ENCODE assay signal across 11 cellular contexts in the genomic region with DNA sequence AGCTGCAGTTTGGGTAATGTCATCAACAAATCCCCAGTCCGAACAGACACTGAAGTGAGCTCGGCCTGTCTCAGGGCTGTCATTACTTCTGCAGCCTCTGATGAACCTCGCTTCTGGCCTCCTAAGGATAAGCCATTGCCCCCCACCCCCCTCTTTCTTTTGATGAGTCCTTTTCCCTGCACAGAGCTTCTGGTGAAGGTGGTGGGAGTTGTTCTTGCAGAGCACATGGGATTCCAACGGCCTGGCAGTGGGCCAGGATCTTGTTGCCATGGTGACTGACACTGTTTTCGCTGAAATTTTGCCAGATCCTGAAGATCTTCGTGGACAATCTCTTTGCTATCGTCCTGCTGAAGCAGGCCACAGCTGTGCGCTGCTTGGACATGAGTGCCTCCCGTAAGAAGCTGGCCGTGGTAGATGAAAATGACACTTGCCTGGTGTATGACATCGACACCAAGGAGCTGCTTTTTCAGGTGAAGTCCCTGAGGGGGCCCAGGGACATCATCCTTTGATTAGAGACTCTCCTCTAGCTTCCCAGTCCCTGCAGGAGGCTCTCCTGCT. TPM values are rescaled to one million over a fixed set of nuclear protein-coding genes. Genes with fewer than 3 reads are reported as not detected.
A peak's percentile ranks its signal among the peaks of the same experiment; 100 is the strongest.
DNase-seq lines count a peak whose midpoint lies in the region; ATAC-seq and TF ChIP-seq lines count a peak whose summit lies in the region.
"Not testable (repeated sequence)": the region's sequence is repeated elsewhere in the genome, so short reads cannot be mapped to it uniquely, and the experiment has no call there.
"Had no signal": no experiment of that assay in that cellular context is flagged by ENCODE, and none has a peak within 500 bp of the region (broad histone marks: within the 10 kb centered on the region; RNA-seq: fewer than 3 reads in every experiment).

No MANE protein-coding gene starts in this region.

- not testable (repeated sequence) for H3K4me1 ChIP-seq in SJCRH30
- H3K4me1 ChIP-seq in lower lobe of right lung (peaks cover 37% of the 10 kb centered on the region), tibial nerve (peaks cover 0 to 41% (median 20%) of the 10 kb centered on the region in 4 donors)

- TF ChIP-seq CTCF in cardiac fibroblast (IDR thresholded peaks at IDR 0.05; ENCODE audit: low read depth, low read length); fibroblast of the aortic adventitia (IDR thresholded peaks at IDR 0.05; ENCODE audit: insufficient read depth, low read length); lower lobe of right lung (IDR thresholded peaks at IDR 0.05); tibial nerve (IDR thresholded peaks at IDR 0.05): not testable (repeated sequence)

- peaks cover 32% of the 10 kb centered on the region for H3K36me3 Mint-ChIP-seq in activated naive CD4-positive, alpha-beta T cell treated with anti-CD3 and anti-CD28 coated beads, Interleukin-2, amount 10 ng/mL, durations not matched to agents 7 days and 5 days

- not testable (repeated sequence) for H3K4me3 Mint-ChIP-seq in activated naive CD4-positive, alpha-beta T cell treated with anti-CD3 and anti-CD28 coated beads, Interleukin-2, amount 10 ng/mL, durations not matched to agents 7 days and 5 days

- H3K36me3 ChIP-seq in SJCRH30: not testable (repeated sequence)
- peaks cover 56% of the 10 kb centered on the region for H3K36me3 ChIP-seq in lower lobe of right lung
- H3K36me3 ChIP-seq in tibial nerve: peaks cover 0 to 55% (median 7%) of the 10 kb centered on the region in 3 donors

- not testable (repeated sequence) for H3K9me3 Mint-ChIP-seq in activated naive CD4-positive, alpha-beta T cell treated with anti-CD3 and anti-CD28 coated beads, Interleukin-2, amount 10 ng/mL, durations not matched to agents 7 days and 5 days

- H3K4me1 Mint-ChIP-seq in activated naive CD4-positive, alpha-beta T cell treated with anti-CD3 and anti-CD28 coated beads, Interleukin-2, amount 10 ng/mL, durations not matched to agents 7 days and 5 days: peaks cover 20% of the 10 kb centered on the region

- not testable (repeated sequence) for H3K4me3 ChIP-seq in SJCRH30; cardiac fibroblast (replicated peaks in 1 of 2; ENCODE audit: low read depth in 2 of 2, low read length in 2 of 2); fibroblast of the aortic adventitia (ENCODE audit: low read depth, low read length); lower lobe of right lung; tibial nerve

- not testable (repeated sequence) for H3K27me3 Mint-ChIP-seq in activated naive CD4-positive, alpha-beta T cell treated with anti-CD3 and anti-CD28 coated beads, Interleukin-2, amount 10 ng/mL, durations not matched to agents 7 days and 5 days

- intact Hi-C loops in lower lobe of right lung (cut with DNase I); posterior cingulate gyrus (cut with DNase I): not testable (repeated sequence)

- not testable (repeated sequence) for TF ChIP-seq EP300 in tibial nerve (IDR thresholded peaks at IDR 0.05)

- not testable (repeated sequence) for H3K27ac ChIP-seq in SJCRH30
- H3K27ac ChIP-seq in lower lobe of right lung (peak overlapping the region; percentile 53), tibial nerve (peak overlapping the region in 3 of 4 donors; percentile 47 to 77 (median 74))

- not testable (repeated sequence) for H3K27me3 ChIP-seq in SJCRH30; lower lobe of right lung (ENCODE audit: low read depth); tibial nerve

- CTCF ChIA-PET in activated naive CD4-positive, alpha-beta T cell treated with anti-CD3 and anti-CD28 coated beads, Interleukin-2, amount 10 ng/mL, durations not matched to agents 7 days and 5 days (lab: Charles Lee): interaction anchor here (1.1 to 2.0 kb wide), 3 partner anchors 9 to 146 kb away, joined by 3 to 8 read pairs (median 3); no protein-coding TSS in a partner anchor

- TF ChIP-seq POLR2A in tibial nerve (IDR thresholded peaks at IDR 0.05): not testable (repeated sequence)

- not testable (repeated sequence) for H3K9me3 ChIP-seq in SJCRH30 (replicated peaks); lower lobe of right lung; tibial nerve

- ATAC-seq in lower lobe of right lung: not testable (repeated sequence)

- DNase-seq in DMS 273 (lab: John Stamatoyannopoulos, UW; ENCODE audit: unreplicated experiment) (peak; percentile 37), SJCRH30 (peak; percentile 20 to 29), cardiac fibroblast (ENCODE audit: low read depth in 2 of 2) (peak; percentile 66 to 68), fibroblast of the aortic adventitia (ENCODE audit: low read depth) (peak; percentile 19), posterior cingulate gyrus (peak in 8 of 10 donors; percentile 18 to 92 (median 47)), tibial nerve (ENCODE audit: low spot score in 2 of 2) (peak; percentile 25 to 38)
- DNase-seq in activated naive CD4-positive, alpha-beta T cell treated with anti-CD3 and anti-CD28 coated beads, Interleukin-2, amount 10 ng/mL, durations not matched to agents 7 days and 5 days; lower lobe of right lung: not testable (repeated sequence)

- 33 to 54% methylated on average over 4 to 6 of the region's 11 CpGs for WGBS in tibial nerve, 2 donors

- H3K27ac Mint-ChIP-seq in activated naive CD4-positive, alpha-beta T cell treated with anti-CD3 and anti-CD28 coated beads, Interleukin-2, amount 10 ng/mL, durations not matched to agents 7 days and 5 days: peak overlapping the region; percentile 88

RNA-seq across cellular contexts. Expression of gene IFT122, which starts 41.3 kb away (rescaled TPM):
- total RNA-seq in SJCRH30 (2014; rRNA removed; shearing (Covaris generic)): 15.7 and 18.1 TPM in 2 replicates
- 21.4 and 38.0 TPM in 2 replicates for total RNA-seq in fibroblast of the aortic adventitia (ENCODE audit: low replicate concordance)
- total RNA-seq in lower lobe of right lung: 29.9 TPM
- 10 to 100 TPM; 36.6 to 74.4 (median 43.3) TPM for total RNA-seq in tibial nerve

RNA-seq across cellular contexts. Expression of gene MBD4, which starts 41.6 kb away (rescaled TPM):
- 29.6 and 36.7 TPM in 2 replicates for total RNA-seq in SJCRH30 (2014; rRNA removed; shearing (Covaris generic))
- total RNA-seq in fibroblast of the aortic adventitia (ENCODE audit: low replicate concordance) (28.9 and 34.9 TPM in 2 replicates), lower lobe of right lung (38.8 TPM), tibial nerve (10 to 100 TPM; 15.5 to 42.0 (median 32.8) TPM)

RNA-seq across cellular contexts. Expression of gene RHO, which starts 47.1 kb away (rescaled TPM):
- not detected in 2 replicates for total RNA-seq in SJCRH30 (2014; rRNA removed; shearing (Covaris generic))
- total RNA-seq in fibroblast of the aortic adventitia (ENCODE audit: low replicate concordance): not detected in 2 replicates
- total RNA-seq in lower lobe of right lung: not detected
- total RNA-seq in tibial nerve: not detected
- total RNA-seq: activated T-cell treated with anti-CD3 and anti-CD28 coated beads, Interleukin-2, amount 50 U/mL, for 72 hours; ascending aorta; GM12878 had no signal

RNA-seq across cellular contexts. Expression of gene EFCAB12, which starts 52.9 kb away (rescaled TPM):
- total RNA-seq in SJCRH30 (2014; rRNA removed; shearing (Covaris generic)): not detected in 2 replicates
- total RNA-seq in fibroblast of the aortic adventitia (ENCODE audit: low replicate concordance) (under 0.01 TPM in 1 of 2 replicates, not detected in the other), lower lobe of right lung (4.8 TPM), tibial nerve (1 to 10 TPM in 1 of 4 donors, under 1 TPM in 3; 0.22 to 2.2 (median 0.46) TPM)
- total RNA-seq: ascending aorta had no signal
